ENCODE assay signal across 15 cellular contexts in the genomic region with DNA sequence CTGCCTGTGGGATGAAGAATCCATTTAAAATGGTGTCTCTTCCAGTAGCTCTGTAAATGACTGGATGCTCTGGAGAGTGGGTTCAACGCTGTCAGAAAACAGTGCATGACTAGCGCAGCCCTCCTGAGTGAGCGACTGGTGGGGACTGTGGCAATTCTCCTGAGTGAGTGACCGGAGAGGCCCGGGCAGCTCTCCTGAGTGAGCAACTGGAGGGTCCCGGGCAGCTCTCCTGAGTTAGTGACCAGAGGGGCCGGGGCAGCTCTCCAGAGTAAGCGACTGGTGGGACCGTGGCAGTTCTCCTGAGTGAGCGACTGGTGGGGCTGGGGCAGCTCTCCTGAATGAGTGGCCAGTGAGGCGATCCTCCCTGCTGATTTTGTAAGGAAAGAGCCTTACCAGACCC.
DNase-seq lines count a peak whose midpoint lies in the region; ATAC-seq and TF ChIP-seq lines count a peak whose summit lies in the region.
"Had no signal": no experiment of that assay in that cellular context is flagged by ENCODE, and none has a peak within 500 bp of the region (broad histone marks: within the 10 kb centered on the region; RNA-seq: fewer than 3 reads in every experiment).

No MANE protein-coding gene starts in this region.

- no peaks in the 10 kb centered on the region for H3K4me1 Mint-ChIP-seq in osteocyte (ENCODE audit: unreplicated experiment)
- H3K4me1 Mint-ChIP-seq: B cell; CD4-positive, CD25-positive, alpha-beta regulatory T cell had no signal

- no peak overlapping the region for H3K27ac Mint-ChIP-seq in osteocyte (ENCODE audit: unreplicated experiment)
- H3K27ac Mint-ChIP-seq: B cell; CD4-positive, CD25-positive, alpha-beta regulatory T cell; CD8-positive, alpha-beta T cell had no signal

- no peak for TF ChIP-seq CTCF in osteocyte (IDR thresholded peaks at IDR 0.05)

- peaks cover 5% of the 10 kb centered on the region for H3K36me3 Mint-ChIP-seq in osteocyte (ENCODE audit: unreplicated experiment)
- H3K36me3 Mint-ChIP-seq: CD4-positive, CD25-positive, alpha-beta regulatory T cell had no signal

- H3K27me3 Mint-ChIP-seq in osteocyte (ENCODE audit: unreplicated experiment): peaks cover 31% of the 10 kb centered on the region

- H3K9me3 Mint-ChIP-seq in osteocyte (ENCODE audit: unreplicated experiment): peaks cover 42% of the 10 kb centered on the region

- no peak for ATAC-seq in GM21717 (IDR thresholded peaks at IDR 0.05; ENCODE audit: unreplicated experiment)
- ATAC-seq: CD8-positive, alpha-beta T cell had no signal

- H3K4me3 Mint-ChIP-seq in osteocyte (ENCODE audit: unreplicated experiment): no peak overlapping the region
- H3K4me3 Mint-ChIP-seq: B cell; CD4-positive, CD25-positive, alpha-beta regulatory T cell; CD8-positive, alpha-beta T cell had no signal

- DNase-seq in activated CD8-positive, alpha-beta memory T cell treated with anti-CD3 and anti-CD28 coated beads for 24 hours: peak; percentile 17
- no peak for DNase-seq in activated CD8-positive, alpha-beta memory T cell treated with anti-CD3 and anti-CD28 coated beads, Interleukin-2, amount 50 U/mL, for 48 hours
- DNase-seq in ecto neural progenitor cell (ENCODE audit: low spot score): peak; percentile 30
- DNase-seq in osteocyte (ENCODE audit: extremely low spot score, unreplicated experiment): peak; percentile 64
- no peak for DNase-seq in NCI-H510A treated with DMSO at 0.1 percent for 48 hours (lab: John Stamatoyannopoulos, UW)
- DNase-seq: Caco-2; CD4-positive, CD25-positive, alpha-beta regulatory T cell; CD8-positive, alpha-beta T cell; DMS153; DND-41; GM23248; H7; HCEC 1CT had no signal

Comparison
In these comparisons a context has a peak if more than half of its experiments do, and no peak if none do; other contexts are left out.
1. DNase-seq: peak in activated CD8-positive, alpha-beta memory T cell treated with anti-CD3 and anti-CD28 coated beads for 24 hours (single experiment), ecto neural progenitor cell (single experiment) and osteocyte (single experiment); none in activated CD8-positive, alpha-beta memory T cell treated with anti-CD3 and anti-CD28 coated beads, Interleukin-2, amount 50 U/mL, for 48 hours (single experiment) and NCI-H510A treated with DMSO at 0.1 percent for 48 hours (single experiment).